11 cellular contexts compared by ENCODE assay signal in the genomic region with DNA sequence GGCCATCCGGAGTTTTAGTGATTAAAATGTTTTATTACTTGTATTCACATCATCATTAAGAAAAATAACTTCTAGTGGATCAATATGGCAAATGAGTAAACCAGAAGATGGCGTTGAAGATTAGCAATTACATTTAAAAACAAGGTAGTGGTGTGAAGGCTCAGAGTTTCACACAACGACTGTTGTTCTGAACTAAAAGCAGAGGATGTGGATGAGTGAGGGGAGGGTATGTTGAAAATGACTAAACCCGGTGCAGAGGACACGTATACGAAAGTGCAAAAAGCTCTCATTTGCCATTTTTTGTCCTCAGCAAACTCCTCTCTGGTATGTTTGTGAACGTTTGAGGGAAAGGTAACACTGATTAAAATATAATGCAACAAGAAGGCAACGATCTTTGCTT. TPM values are rescaled to one million over a fixed set of nuclear protein-coding genes. Genes with fewer than 3 reads are reported as not detected.
DNase-seq lines count a peak whose midpoint lies in the region; ATAC-seq and TF ChIP-seq lines count a peak whose summit lies in the region.
"Had no signal": no experiment of that assay in that cellular context is flagged by ENCODE, and none has a peak within 500 bp of the region (broad histone marks: within the 10 kb centered on the region; RNA-seq: fewer than 3 reads in every experiment).

No MANE protein-coding gene starts in this region.

- peak overlapping the region; percentile 93 for H3K4me3 Mint-ChIP-seq in activated CD4-positive, alpha-beta T cell treated with anti-CD3 and anti-CD28 coated beads, Interleukin-2, amount 10 ng/mL, durations not matched to agents 24 days and 14 days

- H3K9me3 Mint-ChIP-seq in activated CD4-positive, alpha-beta T cell treated with anti-CD3 and anti-CD28 coated beads, Interleukin-2, amount 10 ng/mL, durations not matched to agents 24 days and 14 days = peaks cover 5% of the 10 kb centered on the region

- no peaks in the 10 kb centered on the region for H3K79me2 ChIP-seq in PC-3 (ENCODE audit: low read length)

- no peak overlapping the region for H3K27ac ChIP-seq in PC-3 (ENCODE audit: low read length)
- H3K27ac ChIP-seq: psoas muscle had no signal

- H3K9me2 ChIP-seq in PC-3 (replicated peaks; ENCODE audit: low read length) = no peaks in the 10 kb centered on the region

- peak overlapping the region; percentile 8; the same call in 1 of the 2 replicates for H2AFZ ChIP-seq in PC-3 (ENCODE audit: low read length)

- H3K4me1 ChIP-seq in PC-3 (ENCODE audit: insufficient read depth, low read length) = no peaks in the 10 kb centered on the region

- peaks cover 2% of the 10 kb centered on the region for H3K27me3 Mint-ChIP-seq in activated CD4-positive, alpha-beta T cell treated with anti-CD3 and anti-CD28 coated beads, Interleukin-2, amount 10 ng/mL, durations not matched to agents 24 days and 14 days

- H3K27ac Mint-ChIP-seq in activated CD4-positive, alpha-beta T cell treated with anti-CD3 and anti-CD28 coated beads, Interleukin-2, amount 10 ng/mL, durations not matched to agents 24 days and 14 days = peak overlapping the region; percentile 98

- H4K20me1 ChIP-seq in PC-3 (ENCODE audit: low read length) = no peaks in the 10 kb centered on the region

- H3K36me3 Mint-ChIP-seq in activated CD4-positive, alpha-beta T cell treated with anti-CD3 and anti-CD28 coated beads, Interleukin-2, amount 10 ng/mL, durations not matched to agents 24 days and 14 days (ENCODE audit: low read depth) = peaks cover 27% of the 10 kb centered on the region

- H3K36me3 ChIP-seq in PC-3 (ENCODE audit: low read depth, low read length) = no peaks in the 10 kb centered on the region

- POLR2A ChIA-PET in PC-3 (lab: Charles Lee; ENCODE audit: unreplicated experiment) = no interaction called here

- H3K4me3 ChIP-seq in PC-3 (ENCODE audit: low read length) = no peak overlapping the region; the same call in 1 of the 2 replicates
- H3K4me3 ChIP-seq: psoas muscle had no signal

- ATAC-seq in GM21737 (IDR thresholded peaks at IDR 0.05; ENCODE audit: unreplicated experiment) (peak; percentile 25), PC-3 (peak; percentile 55)
- ATAC-seq: psoas muscle had no signal

- peak; percentile 38 for TF ChIP-seq CTCF in PC-3 (conservative IDR thresholded peaks at IDR 0.05; ENCODE audit: low read depth, low read length)

- intact Hi-C loops in activated CD4-positive, alpha-beta T cell treated with anti-CD3 and anti-CD28 coated beads, Interleukin-2, amount 10 ng/mL, durations not matched to agents 24 days and 14 days (cut with micrococcal nuclease) = loop anchor here (1.0 to 5.0 kb wide), 7 partner anchors 43 to 398 kb away; partner anchors contain the start of gene DUSP22
- intact Hi-C loops in PC-3 (cut with micrococcal nuclease) = loop anchor here (2.0 to 10.0 kb wide), 3 partner anchors 85 to 201 kb away; no protein-coding TSS in a partner anchor

- no peak overlapping the region for H3K9ac ChIP-seq in PC-3 (ENCODE audit: low read length)

- H3K4me2 ChIP-seq in PC-3 (ENCODE audit: low read length) = peak overlapping the region; percentile 27; the same call in 1 of the 2 replicates

- CTCF ChIA-PET in PC-3 (lab: Charles Lee) = no interaction called here

- peaks cover 51% of the 10 kb centered on the region for H3K27me3 ChIP-seq in PC-3 (ENCODE audit: low read length)

- peak; percentile 87 for DNase-seq in activated CD4-positive, alpha-beta T cell treated with anti-CD3 and anti-CD28 coated beads, Interleukin-2, amount 10 ng/mL, durations not matched to agents 24 days and 14 days
- no peak for DNase-seq in activated CD4-positive, alpha-beta T cell treated with anti-CD3 and anti-CD28 coated beads, Interleukin-2, amount 50 U/mL, for 48 hours
- DNase-seq in PC-3 (peak; percentile 29), renal cortical epithelial cell (ENCODE audit: low read depth) (peak; percentile 32), H4 (ENCODE audit: low spot score) (no peak), NCI-H2171 treated with DMSO at 0.1 percent for 48 hours (lab: John Stamatoyannopoulos, UW) (no peak)
- no peak for DNase-seq in effector CD4-positive, alpha-beta T cell
- DNase-seq: cortex of kidney, NCI-H82, psoas muscle had no signal

- peaks cover 30% of the 10 kb centered on the region for H3K4me1 Mint-ChIP-seq in activated CD4-positive, alpha-beta T cell treated with anti-CD3 and anti-CD28 coated beads, Interleukin-2, amount 10 ng/mL, durations not matched to agents 24 days and 14 days

- H3F3A ChIP-seq in PC-3 (ENCODE audit: low read length, unreplicated experiment) = no peaks in the 10 kb centered on the region

- no peaks in the 10 kb centered on the region for H3K9me3 ChIP-seq in PC-3 (ENCODE audit: low read length)
- H3K9me3 ChIP-seq: psoas muscle had no signal

- BruUV-seq in PC-3 (replicated peaks; lab: Mats Ljungman, UMichigan) = no TSS peak

RNA-seq across cellular contexts. Expression of gene IRF4, which starts 1.9 kb away (rescaled TPM):
- 831 and 846 TPM in 2 replicates for total RNA-seq in activated CD4-positive, alpha-beta T cell treated with anti-CD3 and anti-CD28 coated beads, Interleukin-2, amount 10 ng/mL, durations not matched to agents 24 days and 14 days
- total RNA-seq in PC-3 (2014; rRNA removed) (0.15 TPM in 1 of 2 replicates, not detected in the other), renal cortical epithelial cell (not detected in 2 replicates)
- total RNA-seq in H4 (2014; rRNA removed; shearing (Covaris generic)) = not detected in 2 replicates

Comparison
In these comparisons a context has a peak if more than half of its experiments do, and no peak if none do; other contexts are left out.
1. DNase-seq: peak in activated CD4-positive, alpha-beta T cell treated with anti-CD3 and anti-CD28 coated beads, Interleukin-2, amount 10 ng/mL, durations not matched to agents 24 days and 14 days (single experiment), PC-3 (single experiment) and renal cortical epithelial cell (single experiment); none in activated CD4-positive, alpha-beta T cell treated with anti-CD3 and anti-CD28 coated beads, Interleukin-2, amount 50 U/mL, for 48 hours (0 of 2), H4 (single experiment), NCI-H2171 treated with DMSO at 0.1 percent for 48 hours (single experiment) and effector CD4-positive, alpha-beta T cell (single experiment).
2. RNA of gene IRF4, which starts 1.9 kb away (total RNA-seq): 831 to 846 TPM in activated CD4-positive, alpha-beta T cell treated with anti-CD3 and anti-CD28 coated beads, Interleukin-2, amount 10 ng/mL, durations not matched to agents 24 days and 14 days; 0.15 TPM in PC-3, not detected in renal cortical epithelial cell and not detected in H4; every median in the first group is over 100 times any median in the second.